Comparison of ENCODE assay signal across 21 cellular contexts in the genomic region with DNA sequence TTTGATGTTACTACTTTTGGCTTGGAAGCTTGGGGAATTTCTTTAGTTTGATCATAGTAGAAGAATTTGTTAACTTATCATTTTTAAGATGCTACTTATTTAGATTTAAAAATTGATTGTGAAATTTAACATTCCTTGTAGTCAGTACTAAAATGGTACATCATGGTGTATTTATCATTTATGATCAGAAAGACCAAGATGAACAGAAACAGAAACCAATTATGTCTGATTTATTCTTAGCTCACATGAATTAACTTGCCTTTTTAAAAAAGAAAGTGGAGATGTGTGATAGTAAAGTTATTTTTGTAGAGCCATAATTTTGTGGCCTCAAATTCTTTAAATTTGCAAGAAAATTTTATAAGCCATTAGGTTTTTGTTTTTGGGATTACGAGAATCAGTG.
DNase-seq lines count a peak whose midpoint lies in the region; ATAC-seq and TF ChIP-seq lines count a peak whose summit lies in the region.
"Had no signal": no experiment of that assay in that cellular context is flagged by ENCODE, and none has a peak within 500 bp of the region (broad histone marks: within the 10 kb centered on the region; RNA-seq: fewer than 3 reads in every experiment).

No MANE protein-coding gene starts in this region.

- POLR2A ChIA-PET in SK-N-SH (lab: Yijun Ruan, JAX): no interaction called here

- no peak overlapping the region for H3K9ac ChIP-seq in SK-N-SH
- H3K9ac ChIP-seq: BLaER1 treated with 17β-estradiol and CSF1 and Interleukin-3, amounts not matched to agents 10 nM and 100 nM; KMS-11 had no signal

- H3K9me3 Mint-ChIP-seq in neural crest cell: no peaks in the 10 kb centered on the region
- H3K9me3 Mint-ChIP-seq: CD8-positive, alpha-beta T cell had no signal

- CTCF ChIA-PET in SK-N-SH (lab: Yijun Ruan, JAX): interaction anchor here (1.1 to 1.7 kb wide), 2 partner anchors 37 to 43 kb away, joined by 3 to 6 read pairs; no protein-coding TSS in a partner anchor

- H3K27ac ChIP-seq in KOPT-K1 (ENCODE audit: low read depth, low read length, poor library complexity, severe bottlenecking): peak overlapping the region; percentile 28
- H3K27ac ChIP-seq in SK-N-SH (ENCODE audit: low read depth in 2 of 2, low read length in 1 of 2): peak overlapping the region; percentile 18 to 43; a peak in 3 of 4 replicates
- H3K27ac ChIP-seq: BLaER1 treated with 17β-estradiol and CSF1 and Interleukin-3, amounts not matched to agents 10 nM and 100 nM; KMS-11; SJCRH30 had no signal

- WGBS in SK-N-SH (ENCODE audit: low lambda C conversion rate): 86% methylated on average over 1 of the region's 1 CpG

- peaks cover 49% of the 10 kb centered on the region for H3K4me1 Mint-ChIP-seq in neural crest cell

- H3K36me3 ChIP-seq in KOPT-K1 (ENCODE audit: insufficient read depth, low read length) (peaks cover 20% of the 10 kb centered on the region; the same call in 1 of the 2 replicates), SK-N-SH (replicated peaks in 1 of 2; ENCODE audit: control insufficient read depth in 1 of 2, insufficient read depth in 2 of 2, low read length in 1 of 2) (no peaks in the 10 kb centered on the region)
- H3K36me3 ChIP-seq: BLaER1 treated with 17β-estradiol and CSF1 and Interleukin-3, amounts not matched to agents 10 nM and 100 nM; MG63; SJCRH30 had no signal

- peaks cover 4 to 12% of the 10 kb centered on the region in 2 experiments; a peak in 2 of 4 replicates for H3K4me1 ChIP-seq in SK-N-SH (ENCODE audit: control insufficient read depth in 1 of 2, insufficient read depth in 2 of 2, low read depth in 1 of 2, low read length in 1 of 2)
- H3K4me1 ChIP-seq: BLaER1 treated with 17β-estradiol and CSF1 and Interleukin-3, amounts not matched to agents 10 nM and 100 nM had no signal

- H3K79me2 ChIP-seq in SK-N-SH (ENCODE audit: insufficient read depth): no peaks in the 10 kb centered on the region

- H3K4me3 Mint-ChIP-seq in neural crest cell: no peak overlapping the region
- H3K4me3 Mint-ChIP-seq: CD8-positive, alpha-beta T cell had no signal

- H3K9me3 ChIP-seq in KOPT-K1 (ENCODE audit: insufficient read depth, low read length, poor library complexity, severe bottlenecking) (no peaks in the 10 kb centered on the region), SK-N-SH (no peaks in the 10 kb centered on the region; the same call in 1 of the 2 replicates)
- H3K9me3 ChIP-seq: BLaER1 treated with 17β-estradiol and CSF1 and Interleukin-3, amounts not matched to agents 10 nM and 100 nM; MG63; SJCRH30 had no signal

- H3K36me3 Mint-ChIP-seq in neural crest cell (ENCODE audit: low read depth): peaks cover 7% of the 10 kb centered on the region
- H3K36me3 Mint-ChIP-seq: CD8-positive, alpha-beta T cell had no signal

- TF ChIP-seq CTCF in SK-N-SH (IDR thresholded peaks at IDR 0.05) (no peak), neural crest cell (conservative IDR thresholded peaks at IDR 0.05) (no peak)

- peak overlapping the region; percentile 53 for H3K27ac Mint-ChIP-seq in neural crest cell (ENCODE audit: unreplicated experiment)
- H3K27ac Mint-ChIP-seq: CD8-positive, alpha-beta T cell had no signal

- H3K4me2 ChIP-seq in SK-N-SH: no peak overlapping the region
- H3K4me2 ChIP-seq: BLaER1 treated with 17β-estradiol and CSF1 and Interleukin-3, amounts not matched to agents 10 nM and 100 nM; KMS-11 had no signal

- H3F3A ChIP-seq in SK-N-SH (replicated peaks; ENCODE audit: insufficient read depth): peaks cover 6% of the 10 kb centered on the region

- no peaks in the 10 kb centered on the region for H4K20me1 ChIP-seq in SK-N-SH (ENCODE audit: insufficient read depth)
- H4K20me1 ChIP-seq: BLaER1 treated with 17β-estradiol and CSF1 and Interleukin-3, amounts not matched to agents 10 nM and 100 nM had no signal

- H3K27me3 ChIP-seq in SK-N-SH (ENCODE audit: insufficient read depth): no peaks in the 10 kb centered on the region
- H3K27me3 ChIP-seq: BLaER1 treated with 17β-estradiol and CSF1 and Interleukin-3, amounts not matched to agents 10 nM and 100 nM; MG63; SJCRH30 had no signal

- TF ChIP-seq EP300 in SK-N-SH (IDR thresholded peaks at IDR 0.05; ENCODE audit: borderline replicate concordance in 1 of 2, low read depth in 1 of 2, low read length in 1 of 2): 0 out of 4 replicates have a peak, but pooled peaks of 1 of the 2 experiments have one; percentile 21

- no peak for TF ChIP-seq RAD21 in SK-N-SH (IDR thresholded peaks at IDR 0.05; ENCODE audit: low read length)

- no peaks in the 10 kb centered on the region for H3K9me2 ChIP-seq in SK-N-SH

- H3K27me3 Mint-ChIP-seq in neural crest cell (ENCODE audit: low read depth): no peaks in the 10 kb centered on the region

- no peak overlapping the region for H3K4me3 ChIP-seq in SK-N-SH (ENCODE audit: low read depth in 2 of 2, low read length in 1 of 2)
- H3K4me3 ChIP-seq: BLaER1 treated with 17β-estradiol and CSF1 and Interleukin-3, amounts not matched to agents 10 nM and 100 nM; MG63; SJCRH30 had no signal

- peak overlapping the region; percentile 64; the same call in 1 of the 2 replicates for H2AFZ ChIP-seq in SK-N-SH (ENCODE audit: low read depth)

- ATAC-seq in GM18498 (IDR thresholded peaks at IDR 0.05; ENCODE audit: unreplicated experiment) (peak; percentile 50), GM21825 (IDR thresholded peaks at IDR 0.05; ENCODE audit: unreplicated experiment) (no peak)
- ATAC-seq: CD8-positive, alpha-beta T cell; Panc1 had no signal

- no peak for DNase-seq in SK-N-SH
- DNase-seq in neural crest cell (ENCODE audit: low read depth, low spot score): no peak
- DNase-seq in COLO668 (lab: John Stamatoyannopoulos, UW; ENCODE audit: unreplicated experiment): no peak
- no peak for DNase-seq in T-helper 1 cell
- no peak for DNase-seq in activated effector memory CD4-positive, alpha-beta T cell treated with Interleukin-2 at 50 U/mL for 16 hours
- DNase-seq: CD8-positive, alpha-beta T cell; DMS79; H7; MG63; NCI-H1092; NCI-H1436 treated with DMSO at 0.1 percent for 48 hours; NCI-H2029 treated with DMSO at 0.1 percent for 48 hours; NCI-H2171; NCI-H526; SJCRH30 had no signal

TF ChIP-seq in SK-N-SH, 30 proteins besides CTCF, POLR2A, EP300 and RAD21:
- TF ChIP-seq TEAD4 (IDR thresholded peaks at IDR 0.05; ENCODE audit: borderline replicate concordance, insufficient read depth) (no peak), CHD2 (IDR thresholded peaks at IDR 0.05; ENCODE audit: low read length, partially characterized antibody) (no peak), POLR2AphosphoS5 (IDR thresholded peaks at IDR 0.05; ENCODE audit: low read depth, low read length) (no peak)
- TF ChIP-seq, protein P1, sequence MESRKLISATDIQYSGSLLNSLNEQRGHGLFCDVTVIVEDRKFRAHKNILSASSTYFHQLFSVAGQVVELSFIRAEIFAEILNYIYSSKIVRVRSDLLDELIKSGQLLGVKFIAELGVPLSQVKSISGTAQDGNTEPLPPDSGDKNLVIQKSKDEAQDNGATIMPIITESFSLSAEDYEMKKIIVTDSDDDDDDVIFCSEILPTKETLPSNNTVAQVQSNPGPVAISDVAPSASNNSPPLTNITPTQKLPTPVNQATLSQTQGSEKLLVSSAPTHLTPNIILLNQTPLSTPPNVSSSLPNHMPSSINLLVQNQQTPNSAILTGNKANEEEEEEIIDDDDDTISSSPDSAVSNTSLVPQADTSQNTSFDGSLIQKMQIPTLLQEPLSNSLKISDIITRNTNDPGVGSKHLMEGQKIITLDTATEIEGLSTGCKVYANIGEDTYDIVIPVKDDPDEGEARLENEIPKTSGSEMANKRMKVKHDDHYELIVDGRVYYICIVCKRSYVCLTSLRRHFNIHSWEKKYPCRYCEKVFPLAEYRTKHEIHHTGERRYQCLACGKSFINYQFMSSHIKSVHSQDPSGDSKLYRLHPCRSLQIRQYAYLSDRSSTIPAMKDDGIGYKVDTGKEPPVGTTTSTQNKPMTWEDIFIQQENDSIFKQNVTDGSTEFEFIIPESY (IDR thresholded peaks at IDR 0.05; ENCODE audit: borderline replicate concordance, low read depth): no peak
- TF ChIP-seq, protein P2, sequence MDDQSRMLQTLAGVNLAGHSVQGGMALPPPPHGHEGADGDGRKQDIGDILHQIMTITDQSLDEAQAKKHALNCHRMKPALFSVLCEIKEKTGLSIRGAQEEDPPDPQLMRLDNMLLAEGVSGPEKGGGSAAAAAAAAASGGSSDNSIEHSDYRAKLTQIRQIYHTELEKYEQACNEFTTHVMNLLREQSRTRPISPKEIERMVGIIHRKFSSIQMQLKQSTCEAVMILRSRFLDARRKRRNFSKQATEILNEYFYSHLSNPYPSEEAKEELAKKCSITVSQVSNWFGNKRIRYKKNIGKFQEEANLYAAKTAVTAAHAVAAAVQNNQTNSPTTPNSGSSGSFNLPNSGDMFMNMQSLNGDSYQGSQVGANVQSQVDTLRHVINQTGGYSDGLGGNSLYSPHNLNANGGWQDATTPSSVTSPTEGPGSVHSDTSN (IDR thresholded peaks at IDR 0.05): peak; percentile 17; the same call in 1 of the 2 replicates
